ENCODE assay signal across 8 cellular contexts in the genomic region with DNA sequence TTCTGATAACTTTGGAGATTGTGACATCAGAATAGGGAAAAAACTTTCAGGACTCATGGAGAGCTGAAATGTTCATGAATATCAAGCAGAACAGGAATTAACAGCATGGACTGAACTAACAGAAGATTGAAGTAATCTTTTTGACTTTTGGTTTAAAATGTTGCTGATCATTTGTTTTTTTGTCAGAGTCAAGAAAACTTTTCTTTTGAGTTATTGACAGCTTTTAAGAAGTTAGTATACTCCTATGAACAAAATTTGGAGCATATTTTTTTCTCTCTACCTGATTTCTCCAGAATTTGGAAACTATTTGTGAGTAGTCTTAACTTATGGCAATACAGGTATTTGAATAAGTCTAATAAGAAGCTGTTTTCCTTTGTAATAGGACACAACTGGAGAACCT.
"Had no signal": no experiment of that assay in that cellular context is flagged by ENCODE, and none has a peak within 500 bp of the region (broad histone marks: within the 10 kb centered on the region; RNA-seq: fewer than 3 reads in every experiment).

No MANE protein-coding gene starts in this region.

- H3K9ac ChIP-seq: KMS-11 had no signal

- ATAC-seq: K562 had no signal

- H3K27ac Mint-ChIP-seq: H9, HFFc6 had no signal

- DNase-seq: GOT3, H9, HCEC 1CT, HFFc6, IMR-90, Karpas-422 had no signal

- H3K4me3 ChIP-seq: K562 had no signal

- H3K27ac ChIP-seq: KMS-11 had no signal

- H3K4me3 Mint-ChIP-seq: H9, HFFc6 had no signal
